ENCODE assay signal across 9 cellular contexts in genomic region chr10:131641231-131641630, GRCh38.
DNase-seq lines count a peak whose midpoint lies in the region; ATAC-seq and TF ChIP-seq lines count a peak whose summit lies in the region.
"Had no signal": no experiment of that assay in that cellular context is flagged by ENCODE, and none has a peak within 500 bp of the region (broad histone marks: within the 10 kb centered on the region; RNA-seq: fewer than 3 reads in every experiment).

No MANE protein-coding gene starts in this region.

- H3K27me3 ChIP-seq in spleen (replicated peaks in 1 of 7) (peaks cover 0 to 20% (median 0%) of the 10 kb centered on the region in 7 donors), transverse colon (no peaks in the 10 kb centered on the region)

- no peaks in the 10 kb centered on the region for H3K9me3 Mint-ChIP-seq in activated CD8-positive, alpha-beta memory T cell treated with anti-CD3 and anti-CD28 coated beads, Interleukin-2, amount 10 ng/mL, durations not matched to agents 7 days and 5 days (ENCODE audit: low read depth)

- CTCF ChIA-PET in activated CD8-positive, alpha-beta memory T cell treated with anti-CD3 and anti-CD28 coated beads, Interleukin-2, amount 10 ng/mL, durations not matched to agents 7 days and 5 days (lab: Charles Lee), result no interaction called here

- no peak for TF ChIP-seq CTCF in spleen (IDR thresholded peaks at IDR 0.05 in 8 of 11, conservative IDR thresholded peaks at IDR 0.05 in 3 of 11)
- TF ChIP-seq CTCF in transverse colon (IDR thresholded peaks at IDR 0.05), result no peak

- H3K4me1 ChIP-seq in spleen (no peaks in the 10 kb centered on the region), transverse colon (no peaks in the 10 kb centered on the region)

- H3K27me3 Mint-ChIP-seq in activated CD8-positive, alpha-beta memory T cell treated with anti-CD3 and anti-CD28 coated beads, Interleukin-2, amount 10 ng/mL, durations not matched to agents 7 days and 5 days, result peaks cover 4% of the 10 kb centered on the region
- H3K27me3 Mint-ChIP-seq: CD4-positive, CD25-positive, alpha-beta regulatory T cell had no signal

- no peaks in the 10 kb centered on the region for H3K36me3 ChIP-seq in spleen
- H3K36me3 ChIP-seq in transverse colon, result no peaks in the 10 kb centered on the region

- no peak overlapping the region for H3K4me3 Mint-ChIP-seq in activated CD8-positive, alpha-beta memory T cell treated with anti-CD3 and anti-CD28 coated beads, Interleukin-2, amount 10 ng/mL, durations not matched to agents 7 days and 5 days
- H3K4me3 Mint-ChIP-seq: CD4-positive, CD25-positive, alpha-beta regulatory T cell had no signal

- intact Hi-C loops in spleen (cut with DNase I; ENCODE audit: low total_unique reads) (no loop called here), transverse colon (cut with DNase I; ENCODE audit: low total_unique reads) (no loop called here)

- H3K36me3 Mint-ChIP-seq in activated CD8-positive, alpha-beta memory T cell treated with anti-CD3 and anti-CD28 coated beads, Interleukin-2, amount 10 ng/mL, durations not matched to agents 7 days and 5 days, result no peaks in the 10 kb centered on the region
- H3K36me3 Mint-ChIP-seq: CD4-positive, CD25-positive, alpha-beta regulatory T cell had no signal

- DNase-seq in activated CD8-positive, alpha-beta memory T cell treated with anti-CD3 and anti-CD28 coated beads, Interleukin-2, amount 10 ng/mL, durations not matched to agents 7 days and 5 days, result peak; percentile 48
- no peak for DNase-seq in activated CD8-positive, alpha-beta memory T cell treated with anti-CD3 and anti-CD28 coated beads, Interleukin-2, amount 50 U/mL, for 4 hours
- DNase-seq in spleen, result peak; percentile 47
- no peak for DNase-seq in ecto neural progenitor cell (ENCODE audit: low spot score)
- no peak for DNase-seq in left lobe of liver (ENCODE audit: low spot score)
- no peak for DNase-seq in transverse colon
- DNase-seq: CD4-positive, CD25-positive, alpha-beta regulatory T cell had no signal

- WGBS in spleen, 5 donors, result 40 to 49% (median 44%) methylated on average over 4 of the region's 4 CpGs
- WGBS in transverse colon (ENCODE audit: low coverage in 1 of 2), 2 donors, result 42% methylated on average over 4 of the region's 4 CpGs; no CpG with 5 or more reads in 1 of the 2 donors

- no peak overlapping the region for H3K4me3 ChIP-seq in spleen
- no peak overlapping the region for H3K4me3 ChIP-seq in transverse colon

- H3K9me3 ChIP-seq in spleen, result peaks cover 0 to 42% (median 23%) of the 10 kb centered on the region in 8 donors
- peaks cover 0 to 12% of the 10 kb centered on the region in 2 donors for H3K9me3 ChIP-seq in transverse colon

- no peak for TF ChIP-seq POLR2A in spleen (IDR thresholded peaks at IDR 0.05)
- no peak for TF ChIP-seq POLR2A in transverse colon (IDR thresholded peaks at IDR 0.05)

- H3K27ac Mint-ChIP-seq in activated CD8-positive, alpha-beta memory T cell treated with anti-CD3 and anti-CD28 coated beads, Interleukin-2, amount 10 ng/mL, durations not matched to agents 7 days and 5 days, result no peak overlapping the region
- H3K27ac Mint-ChIP-seq: CD4-positive, CD25-positive, alpha-beta regulatory T cell had no signal

- ATAC-seq in activated CD8-positive, alpha-beta memory T cell treated with anti-CD3 and anti-CD28 coated beads, Interleukin-2, amount 10 ng/mL, durations not matched to agents 7 days and 5 days, result peak; percentile 36
- ATAC-seq in GM21723 (IDR thresholded peaks at IDR 0.05; ENCODE audit: unreplicated experiment) (peak; percentile 99), HG03571 (IDR thresholded peaks at IDR 0.05; ENCODE audit: unreplicated experiment) (peak; percentile 97), left lobe of liver (no peak)

- TF ChIP-seq EP300 in transverse colon (IDR thresholded peaks at IDR 0.05; ENCODE audit: low read depth), result no peak

- in situ Hi-C loops in transverse colon (cut with MboI; ENCODE audit: low pct_ligation_motif_present in 1 of 4, low pct_unique_long_range_greater_than_20kb in 1 of 4, low sequenced_read_pairs in 3 of 4), result no loop called here

- H3K27ac ChIP-seq in spleen (no peak overlapping the region), transverse colon (no peak overlapping the region)

- peaks cover 8% of the 10 kb centered on the region for H3K4me1 Mint-ChIP-seq in activated CD8-positive, alpha-beta memory T cell treated with anti-CD3 and anti-CD28 coated beads, Interleukin-2, amount 10 ng/mL, durations not matched to agents 7 days and 5 days
- H3K4me1 Mint-ChIP-seq: CD4-positive, CD25-positive, alpha-beta regulatory T cell had no signal

Comparison
In these comparisons a context has a peak if more than half of its experiments do, and no peak if none do; other contexts are left out.
1. DNase-seq: peak in activated CD8-positive, alpha-beta memory T cell treated with anti-CD3 and anti-CD28 coated beads, Interleukin-2, amount 10 ng/mL, durations not matched to agents 7 days and 5 days (single experiment) and spleen (single experiment); none in activated CD8-positive, alpha-beta memory T cell treated with anti-CD3 and anti-CD28 coated beads, Interleukin-2, amount 50 U/mL, for 4 hours (single experiment), ecto neural progenitor cell (single experiment), left lobe of liver (single experiment) and transverse colon (single experiment).